Comparison of ENCODE assay signal across 14 cellular contexts in genomic region chr5:115389799-115390382, GRCh38.
A peak's percentile ranks its signal among the peaks of the same experiment; 100 is the strongest.
DNase-seq lines count a peak whose midpoint lies in the region; ATAC-seq and TF ChIP-seq lines count a peak whose summit lies in the region.
"Had no signal": no experiment of that assay in that cellular context is flagged by ENCODE, and none has a peak within 500 bp of the region (broad histone marks: within the 10 kb centered on the region; RNA-seq: fewer than 3 reads in every experiment).

No MANE protein-coding gene starts in this region.

- no peak overlapping the region for H2BK20ac ChIP-seq in H9 (ENCODE audit: low read depth, low read length, poor library complexity, severe bottlenecking)

- H3K36me3 Mint-ChIP-seq in H9 (ENCODE audit: insufficient read depth in 1 of 3, low read depth in 3 of 3) = no peaks in the 10 kb centered on the region; a peak in 1 of 7 replicates
- H3K36me3 Mint-ChIP-seq: CD8-positive, alpha-beta T cell had no signal

- no peak overlapping the region for H3T11ph ChIP-seq in H9 (ENCODE audit: low read length)

- no peak overlapping the region for H3K4me2 ChIP-seq in DND-41 (ENCODE audit: insufficient read depth, low read length)
- no peak overlapping the region for H3K4me2 ChIP-seq in H9 (ENCODE audit: insufficient read depth, insufficient read length, low read length)
- H3K4me2 ChIP-seq: hepatocyte had no signal

- H3K79me1 ChIP-seq in H9 (ENCODE audit: insufficient read depth, low read depth, low read length, poor library complexity, severe bottlenecking) = no peaks in the 10 kb centered on the region

- H4K5ac ChIP-seq in H9 (ENCODE audit: insufficient read length, low read depth, low read length) = no peak overlapping the region

- H2BK120ac ChIP-seq in H9 (ENCODE audit: low read depth, low read length, poor library complexity, severe bottlenecking) = no peak overlapping the region

- intact Hi-C loops in left lung (cut with DNase I) = no loop called here

- no CpG with 5 or more reads among the region's 15 CpGs for WGBS in H9 (ENCODE audit: extremely low coverage, insufficient read length, low lambda C conversion rate)

- TF ChIP-seq CTCF in DND-41 (IDR thresholded peaks at IDR 0.05; ENCODE audit: borderline replicate concordance, extremely low read depth, low read length, poor library complexity, severe bottlenecking) (peak; percentile 27), H9 (conservative IDR thresholded peaks at IDR 0.05) (peak; percentile 67), WERI-Rb-1 (IDR thresholded peaks at IDR 0.05; ENCODE audit: low read depth, low read length) (peak; percentile 43), left lung (IDR thresholded peaks at IDR 0.05) (no peak)

- H3K23me2 ChIP-seq in H9 (ENCODE audit: insufficient read length, low read depth, low read length, poor library complexity, severe bottlenecking) = no peaks in the 10 kb centered on the region

- H4K91ac ChIP-seq in H9 (ENCODE audit: insufficient read length, low read depth, low read length) = no peak overlapping the region

- H3K9ac ChIP-seq in DND-41 (ENCODE audit: low read depth, low read length) = no peak overlapping the region
- no peak overlapping the region for H3K9ac ChIP-seq in H9 (ENCODE audit: extremely low read depth, insufficient read length, low read length)

- H2BK12ac ChIP-seq in H9 (ENCODE audit: insufficient read length, low read depth, low read length) = no peak overlapping the region

- H3K4me3 Mint-ChIP-seq in H9 = no peak overlapping the region
- H3K4me3 Mint-ChIP-seq: CD8-positive, alpha-beta T cell had no signal

- peaks cover 5% of the 10 kb centered on the region for H3K27me3 ChIP-seq in DND-41 (ENCODE audit: insufficient read depth, low read length, poor library complexity)
- H3K27me3 ChIP-seq in H9 (ENCODE audit: insufficient read depth, low read length) = no peaks in the 10 kb centered on the region
- no peaks in the 10 kb centered on the region for H3K27me3 ChIP-seq in WERI-Rb-1 (ENCODE audit: insufficient read depth, low read depth, severe bottlenecking)
- no peaks in the 10 kb centered on the region for H3K27me3 ChIP-seq in left lung
- H3K27me3 ChIP-seq: hepatocyte had no signal

- peaks cover 3% of the 10 kb centered on the region in 2 experiments; a peak in 3 of 4 replicates for H3K4me1 Mint-ChIP-seq in H9

- H3K27me3 Mint-ChIP-seq in H9 (ENCODE audit: low read depth) = no peaks in the 10 kb centered on the region

- no peak overlapping the region for H3K4ac ChIP-seq in H9 (ENCODE audit: low read depth, low read length)

- no peaks in the 10 kb centered on the region for H4K20me1 ChIP-seq in DND-41 (ENCODE audit: insufficient read depth, low read length)
- no peaks in the 10 kb centered on the region for H4K20me1 ChIP-seq in H9 (ENCODE audit: control insufficient read depth, insufficient read depth, insufficient read length)

- H3K18ac ChIP-seq in H9 (ENCODE audit: insufficient read length, low read depth, low read length) = no peak overlapping the region

- H3K14ac ChIP-seq in H9 (ENCODE audit: insufficient read depth, low read length) = no peak overlapping the region

- H3K4me1 ChIP-seq in DND-41 (ENCODE audit: insufficient read depth, low read length) (no peaks in the 10 kb centered on the region), H9 (ENCODE audit: insufficient read depth, low read length) (no peaks in the 10 kb centered on the region), left lung (no peaks in the 10 kb centered on the region)

- H3K23ac ChIP-seq in H9 (ENCODE audit: insufficient read length, low read depth, low read length) = no peak overlapping the region

- H3K27ac Mint-ChIP-seq in H9 = peak overlapping the region in 1 of 3 experiments; percentile 83; a peak in 1 of 7 replicates
- H3K27ac Mint-ChIP-seq: CD8-positive, alpha-beta T cell had no signal

- H3K27ac ChIP-seq in DND-41 (ENCODE audit: low read length) (no peak overlapping the region), H9 (ENCODE audit: insufficient read length, low read depth, low read length) (no peak overlapping the region), WERI-Rb-1 (no peak overlapping the region; the same call in 1 of the 2 replicates), left lung (no peak overlapping the region)
- H3K27ac ChIP-seq: hepatocyte, HL-60 had no signal

- H2BK15ac ChIP-seq in H9 (ENCODE audit: low read depth, low read length) = no peak overlapping the region

- no peak overlapping the region for H3K4me3 ChIP-seq in DND-41 (ENCODE audit: low read depth in 1 of 2, low read length in 2 of 2)
- H3K4me3 ChIP-seq in WERI-Rb-1 (ENCODE audit: low read depth, low read length) = no peak overlapping the region
- no peak overlapping the region for H3K4me3 ChIP-seq in left lung
- H3K4me3 ChIP-seq: hepatocyte had no signal

- H3K36me3 ChIP-seq in DND-41 (ENCODE audit: insufficient read depth, low read length) (no peaks in the 10 kb centered on the region), WERI-Rb-1 (no peaks in the 10 kb centered on the region), left lung (no peaks in the 10 kb centered on the region)

- H3K9me3 Mint-ChIP-seq in H9 = peaks cover 0 to 9% of the 10 kb centered on the region in 2 experiments; a peak in 2 of 5 replicates
- H3K9me3 Mint-ChIP-seq: CD8-positive, alpha-beta T cell had no signal

- peak overlapping the region; percentile 1 for H4K8ac ChIP-seq in H9 (replicated peaks; ENCODE audit: insufficient read length, low read depth, low read length)

- no peak for DNase-seq in DND-41
- DNase-seq in H9 = peak; percentile 83
- DNase-seq in WERI-Rb-1 = peak; percentile 41
- DNase-seq in left lung = peak in 1 of 2 donors; percentile 63
- no peak for DNase-seq in stimulated activated CD4-positive, alpha-beta T cell treated with anti-CD3 and anti-CD28 coated beads, Interleukin-4, amount 100 ng/mL, for 1 hour
- no peak for DNase-seq in OCI-M1 (lab: John Stamatoyannopoulos, UW)
- no peak for DNase-seq in GF-D8 (lab: John Stamatoyannopoulos, UW)
- DNase-seq: amniotic stem cell; CD8-positive, alpha-beta T cell; effector memory CD4-positive, alpha-beta T cell; NCI-H1105 had no signal

- H3K79me2 ChIP-seq in DND-41 (ENCODE audit: insufficient read depth, low read length) = no peaks in the 10 kb centered on the region
- H3K79me2 ChIP-seq in H9 (ENCODE audit: insufficient read depth, low read length) = no peaks in the 10 kb centered on the region
- H3K79me2 ChIP-seq: hepatocyte had no signal

- H2AFZ ChIP-seq in DND-41 (ENCODE audit: low read depth, low read length) = no peak overlapping the region
- no peak overlapping the region for H2AFZ ChIP-seq in H9 (ENCODE audit: low read length)
- H2AFZ ChIP-seq: hepatocyte had no signal

- H2BK5ac ChIP-seq in H9 (ENCODE audit: insufficient read length, low read length) = no peak overlapping the region

- H3K56ac ChIP-seq in H9 (ENCODE audit: insufficient read length, low read depth, low read length) = no peak overlapping the region

- no peak overlapping the region for H2AK5ac ChIP-seq in H9 (ENCODE audit: insufficient read length, low read length)

- ATAC-seq in DND-41 (ENCODE audit: insufficient read depth, low read depth) (no peak), left lung (peak; percentile 85), HG03378 (IDR thresholded peaks at IDR 0.05; ENCODE audit: unreplicated experiment) (no peak)
- ATAC-seq: CD8-positive, alpha-beta T cell had no signal

- H3K9me3 ChIP-seq in DND-41 (ENCODE audit: insufficient read depth, low read length, severe bottlenecking) (no peaks in the 10 kb centered on the region), H9 (ENCODE audit: control insufficient read depth, low read depth, low read length) (no peaks in the 10 kb centered on the region), WERI-Rb-1 (ENCODE audit: severe bottlenecking) (no peaks in the 10 kb centered on the region), left lung (no peaks in the 10 kb centered on the region)

Comparison
In these comparisons a context has a peak if more than half of its experiments do, and no peak if none do; other contexts are left out.
1. DNase-seq: peak in H9 (single experiment) and WERI-Rb-1 (single experiment); none in DND-41 (single experiment), stimulated activated CD4-positive, alpha-beta T cell treated with anti-CD3 and anti-CD28 coated beads, Interleukin-4, amount 100 ng/mL, for 1 hour (single experiment), OCI-M1 (single experiment) and GF-D8 (single experiment).
2. CTCF ChIP-seq: peak in DND-41 (single experiment), H9 (single experiment) and WERI-Rb-1 (single experiment); none in left lung (0 of 2).